Comparison of ENCODE assay signal across 27 cellular contexts in genomic region chr5:97417977-97418376, GRCh38.
"Had no signal": no experiment of that assay in that cellular context is flagged by ENCODE, and none has a peak within 500 bp of the region (broad histone marks: within the 10 kb centered on the region; RNA-seq: fewer than 3 reads in every experiment).

No MANE protein-coding gene starts in this region.

- H3K36me3 Mint-ChIP-seq: activated CD8-positive, alpha-beta memory T cell treated with anti-CD3 and anti-CD28 coated beads, Interleukin-2, amount 10 ng/mL, durations not matched to agents 7 days and 5 days; natural killer cell; type B pancreatic cell had no signal

- H3K36me3 ChIP-seq: esophagus muscularis mucosa, gastrocnemius medialis, neutrophil, ovary, prostate gland, thoracic aorta, WERI-Rb-1 had no signal

- H3K9me3 Mint-ChIP-seq: activated CD4-positive, alpha-beta T cell treated with anti-CD3 and anti-CD28 coated beads, Interleukin-2, amount 10 ng/mL, durations not matched to agents 7 days and 5 days; activated CD8-positive, alpha-beta T cell treated with anti-CD3 and anti-CD28 coated beads for 36 hours; activated naive CD8-positive, alpha-beta T cell treated with anti-CD3 and anti-CD28 coated beads, Interleukin-2, amount 50 U/mL, for 24 hours; activated T-helper 1 cell treated with anti-CD3 and anti-CD28 coated beads, Interleukin-12 subunit alpha, Interleukin-12 subunit beta, Interleukin-2, Interleukin-4 antibody, amounts not matched to agents 30 ng/mL and 10 ng/mL and 1 ng/mL, durations not matched to agents 14 hours and 24 hours and 36 hours; natural killer cell; type B pancreatic cell had no signal

- H3K9me3 ChIP-seq: esophagus muscularis mucosa, gastrocnemius medialis, neutrophil, ovary, prostate gland, thoracic aorta had no signal

- H3K4me1 ChIP-seq: gastrocnemius medialis, prostate gland had no signal

- H3K4me3 ChIP-seq: coronary artery, esophagus muscularis mucosa, gastrocnemius medialis, ovary, prostate gland, thoracic aorta had no signal

- H3K27me3 ChIP-seq: esophagus muscularis mucosa, gastrocnemius medialis, neutrophil, ovary had no signal

- H3K27me3 Mint-ChIP-seq: activated CD4-positive, alpha-beta T cell treated with anti-CD3 and anti-CD28 coated beads, Interleukin-2, amount 10 ng/mL, durations not matched to agents 7 days and 5 days; activated CD8-positive, alpha-beta memory T cell treated with anti-CD3 and anti-CD28 coated beads, Interleukin-2, amount 10 ng/mL, durations not matched to agents 7 days and 5 days; activated CD8-positive, alpha-beta T cell treated with anti-CD3 and anti-CD28 coated beads for 36 hours; activated naive CD8-positive, alpha-beta T cell treated with anti-CD3 and anti-CD28 coated beads, Interleukin-2, amount 50 U/mL, for 24 hours; type B pancreatic cell had no signal

- H3K4me1 Mint-ChIP-seq: activated CD4-positive, alpha-beta T cell treated with anti-CD3 and anti-CD28 coated beads, Interleukin-2, amount 10 ng/mL, durations not matched to agents 7 days and 5 days; activated CD8-positive, alpha-beta memory T cell treated with anti-CD3 and anti-CD28 coated beads, Interleukin-2, amount 10 ng/mL, durations not matched to agents 7 days and 5 days; activated naive CD8-positive, alpha-beta T cell treated with anti-CD3 and anti-CD28 coated beads, Interleukin-2, amount 50 U/mL, for 24 hours; natural killer cell had no signal

- H3K27ac ChIP-seq: coronary artery, esophagus muscularis mucosa, gastrocnemius medialis, neutrophil, ovary, prostate gland, thoracic aorta, WERI-Rb-1 had no signal

- ATAC-seq: activated CD8-positive, alpha-beta memory T cell treated with anti-CD3 and anti-CD28 coated beads, Interleukin-2, amount 10 ng/mL, durations not matched to agents 7 days and 5 days; activated CD8-positive, alpha-beta T cell treated with anti-CD3 and anti-CD28 coated beads for 36 hours; activated naive CD8-positive, alpha-beta T cell treated with anti-CD3 and anti-CD28 coated beads, Interleukin-2, amount 50 U/mL, for 24 hours; gastrocnemius medialis; left ventricle myocardium superior; natural killer cell had no signal

- H3K27ac Mint-ChIP-seq: activated CD4-positive, alpha-beta T cell treated with anti-CD3 and anti-CD28 coated beads, Interleukin-2, amount 10 ng/mL, durations not matched to agents 7 days and 5 days; activated CD8-positive, alpha-beta memory T cell treated with anti-CD3 and anti-CD28 coated beads, Interleukin-2, amount 10 ng/mL, durations not matched to agents 7 days and 5 days; activated CD8-positive, alpha-beta T cell treated with anti-CD3 and anti-CD28 coated beads for 36 hours; activated naive CD8-positive, alpha-beta T cell treated with anti-CD3 and anti-CD28 coated beads, Interleukin-2, amount 50 U/mL, for 24 hours; activated T-helper 1 cell treated with anti-CD3 and anti-CD28 coated beads, Interleukin-12 subunit alpha, Interleukin-12 subunit beta, Interleukin-2, Interleukin-4 antibody, amounts not matched to agents 30 ng/mL and 10 ng/mL and 1 ng/mL, durations not matched to agents 14 hours and 24 hours and 36 hours; natural killer cell; type B pancreatic cell had no signal

- DNase-seq: activated CD4-positive, alpha-beta T cell treated with anti-CD3 and anti-CD28 coated beads, Interleukin-2, amount 10 ng/mL, durations not matched to agents 7 days and 5 days; activated CD4-positive, CD25-positive, alpha-beta regulatory T cell treated with anti-CD3 and anti-CD28 coated beads, Interleukin-2, amount 50 U/mL, for 72 hours; activated CD8-positive, alpha-beta memory T cell treated with anti-CD3 and anti-CD28 coated beads, Interleukin-2, amount 10 ng/mL, durations not matched to agents 7 days and 5 days; activated CD8-positive, alpha-beta T cell treated with anti-CD3 and anti-CD28 coated beads for 36 hours; activated gamma-delta T cell; activated naive CD4-positive, alpha-beta T cell treated with anti-CD3 and anti-CD28 coated beads, Interleukin-2, amount 50 U/mL, for 16 hours; activated naive CD8-positive, alpha-beta T cell treated with anti-CD3 and anti-CD28 coated beads, Interleukin-2, amount 50 U/mL, for 24 hours; activated T-cell treated with anti-CD3 and anti-CD28 coated beads for 4 hours; cerebellar nuclear complex; gastrocnemius medialis; hippocampal formation; left ventricle myocardium superior; mammary epithelial cell; midbrain; natural killer cell; ovary; stimulated activated CD4-positive, alpha-beta T cell treated with anti-CD3 and anti-CD28 coated beads, Interleukin-2, amount 100 ng/mL, for 48 hours; stimulated activated CD8-positive, alpha-beta memory T cell treated with anti-CD3 and anti-CD28 coated beads, Interleukin-4, amount 100 ng/mL, for 48 hours; stimulated activated naive CD4-positive, alpha-beta T cell treated with Interleukin-2 at 50 U/mL for 16 hours; WERI-Rb-1 had no signal

- H3K4me3 Mint-ChIP-seq: activated CD4-positive, alpha-beta T cell treated with anti-CD3 and anti-CD28 coated beads, Interleukin-2, amount 10 ng/mL, durations not matched to agents 7 days and 5 days; activated CD8-positive, alpha-beta memory T cell treated with anti-CD3 and anti-CD28 coated beads, Interleukin-2, amount 10 ng/mL, durations not matched to agents 7 days and 5 days; activated CD8-positive, alpha-beta T cell treated with anti-CD3 and anti-CD28 coated beads for 36 hours; activated naive CD8-positive, alpha-beta T cell treated with anti-CD3 and anti-CD28 coated beads, Interleukin-2, amount 50 U/mL, for 24 hours; activated T-helper 1 cell treated with anti-CD3 and anti-CD28 coated beads, Interleukin-12 subunit alpha, Interleukin-12 subunit beta, Interleukin-2, Interleukin-4 antibody, amounts not matched to agents 30 ng/mL and 10 ng/mL and 1 ng/mL, durations not matched to agents 14 hours and 24 hours and 36 hours; natural killer cell; type B pancreatic cell had no signal
